1 cellular context compared by ENCODE assay signal in genomic region chr7:95549818-95550529, GRCh38.
TF ChIP-seq lines count a peak whose summit lies in the region.

No MANE protein-coding gene starts in this region.

TF ChIP-seq in K562, 482 proteins besides CTCF, POLR2A, EP300 and RAD21 (continued from another document and continues in another):
- TF ChIP-seq BCLAF1 (IDR thresholded peaks at IDR 0.05; ENCODE audit: borderline replicate concordance in 1 of 2, control insufficient read depth in 1 of 2, low read depth in 2 of 2, low read length in 1 of 2) (no peak), RBM17 (IDR thresholded peaks at IDR 0.05; ENCODE audit: borderline replicate concordance, low read depth, low read length) (no peak), RFX1 (IDR thresholded peaks at IDR 0.05) (no peak), ZNF24 (IDR thresholded peaks at IDR 0.05) (no peak), ZKSCAN3 (CRISPR knock-in tag; IDR thresholded peaks at IDR 0.05) (no peak), ZNF12 (CRISPR knock-in tag; IDR thresholded peaks at IDR 0.05) (no peak), NCOA4 (IDR thresholded peaks at IDR 0.05; ENCODE audit: partially characterized antibody) (no peak), ELF2 (CRISPR knock-in tag; IDR thresholded peaks at IDR 0.05) (no peak), IRF2 (CRISPR knock-in tag; IDR thresholded peaks at IDR 0.05) (no peak), CREB1 (IDR thresholded peaks at IDR 0.05) (no peak), CREB1 (CRISPR knock-in tag; IDR thresholded peaks at IDR 0.05) (no peak), ZNF197 (CRISPR knock-in tag; IDR thresholded peaks at IDR 0.05; ENCODE audit: low read depth) (no peak), STAT5A (IDR thresholded peaks at IDR 0.05; ENCODE audit: borderline replicate concordance, low read length) (peak; percentile 70; the same call in 1 of the 2 replicates), RBFOX2 (IDR thresholded peaks at IDR 0.05; ENCODE audit: low read depth, low read length) (no peak), POLR3A (IDR thresholded peaks at IDR 0.05; ENCODE audit: borderline replicate concordance, extremely low read depth, insufficient read depth, insufficient read length) (no peak), POLR2B (IDR thresholded peaks at IDR 0.05; ENCODE audit: low read depth, partially characterized antibody) (no peak), RBM14 (IDR thresholded peaks at IDR 0.05; ENCODE audit: borderline replicate concordance, insufficient read depth, low read depth, low read length) (no peak), NFYB (IDR thresholded peaks at IDR 0.05; ENCODE audit: extremely low read depth, insufficient read length) (no peak), TEAD1 (CRISPR knock-in tag; IDR thresholded peaks at IDR 0.05) (no peak), ZNF75A (CRISPR knock-in tag; IDR thresholded peaks at IDR 0.05) (no peak), ZNF318 (IDR thresholded peaks at IDR 0.05; ENCODE audit: borderline replicate concordance in 1 of 2, low read depth in 1 of 2) (no peak), ZNF175 (CRISPR knock-in tag; IDR thresholded peaks at IDR 0.05; ENCODE audit: low read depth) (no peak; the same call in 1 of the 2 replicates), KLF16 (IDR thresholded peaks at IDR 0.05) (peak; percentile 86), ZNF699 (CRISPR knock-in tag; IDR thresholded peaks at IDR 0.05; ENCODE audit: insufficient replicate concordance) (no peak), KAT7 (CRISPR knock-in tag; IDR thresholded peaks at IDR 0.05; ENCODE audit: borderline replicate concordance) (no peak), TRIM24 (IDR thresholded peaks at IDR 0.05) (peak; percentile 56 to 81), ZNF436 (CRISPR knock-in tag; IDR thresholded peaks at IDR 0.05) (no peak), SREBF1 (IDR thresholded peaks at IDR 0.05; ENCODE audit: borderline replicate concordance, low read depth, low read length) (no peak), DLX4 (CRISPR knock-in tag; IDR thresholded peaks at IDR 0.05) (no peak), HMGXB4 (CRISPR knock-in tag; IDR thresholded peaks at IDR 0.05) (no peak), CBX2 (IDR thresholded peaks at IDR 0.05; ENCODE audit: insufficient read depth, low read length, poor library complexity, severe bottlenecking) (no peak), ZNF282 (CRISPR knock-in tag; IDR thresholded peaks at IDR 0.05) (no peak), ILK (tag; IDR thresholded peaks at IDR 0.05; ENCODE audit: borderline replicate concordance, low read depth) (no peak), RFX7 (CRISPR knock-in tag; IDR thresholded peaks at IDR 0.05) (no peak), FOXK1 (CRISPR knock-in tag; IDR thresholded peaks at IDR 0.05; ENCODE audit: borderline replicate concordance) (no peak), DDX20 (tag; IDR thresholded peaks at IDR 0.05; ENCODE audit: low read depth) (no peak), MNT (conservative IDR thresholded peaks at IDR 0.05) (no peak; a peak in 1 of 4 replicates), ZNF639 (CRISPR knock-in tag; conservative IDR thresholded peaks at IDR 0.05 in 1 of 2, IDR thresholded peaks at IDR 0.05 in 1 of 2) (peak in 1 of 2 experiments; percentile 44; a peak in 1 of 4 replicates), ZBTB26 (CRISPR knock-in tag; IDR thresholded peaks at IDR 0.05) (no peak), HINFP (tag; conservative IDR thresholded peaks at IDR 0.05; ENCODE audit: low read depth) (no peak), HIVEP1 (CRISPR knock-in tag; IDR thresholded peaks at IDR 0.05) (no peak), USF1 (CRISPR knock-in tag; IDR thresholded peaks at IDR 0.05) (no peak), SNIP1 (IDR thresholded peaks at IDR 0.05; ENCODE audit: low read depth) (no peak), ATF4 (CRISPR knock-in tag; IDR thresholded peaks at IDR 0.05) (no peak)
